In genomic region chr16:3021449-3022207, GRCh38 we compare ENCODE assay signal across 1 cellular context.
TF ChIP-seq lines count a peak whose summit lies in the region.

No MANE protein-coding gene starts in this region.

TF ChIP-seq in K562, 482 proteins besides CTCF, POLR2A, EP300 and RAD21 (continues in another document):
- TF ChIP-seq ZNF780A (CRISPR knock-in tag; IDR thresholded peaks at IDR 0.05) (no peak), JUND (IDR thresholded peaks at IDR 0.05; ENCODE audit: borderline replicate concordance, low read depth, low read length) (peak; percentile 43; the same call in 1 of the 2 replicates), JUND (tag; IDR thresholded peaks at IDR 0.05; ENCODE audit: borderline replicate concordance, low read depth, low read length) (no peak), PKNOX1 (IDR thresholded peaks at IDR 0.05) (no peak), HMGN3 (IDR thresholded peaks at IDR 0.05; ENCODE audit: borderline replicate concordance, extremely low read depth, insufficient read length, low read depth, low read length) (peak; percentile 56), DACH1 (IDR thresholded peaks at IDR 0.05; ENCODE audit: partially characterized antibody) (peak; percentile 63), FOXM1 (IDR thresholded peaks at IDR 0.05; ENCODE audit: low read depth) (no peak), FOXM1 (CRISPR knock-in tag; IDR thresholded peaks at IDR 0.05; ENCODE audit: low read depth) (no peak), SRF (CRISPR knock-in tag; IDR thresholded peaks at IDR 0.05) (peak in 1 of 2 experiments; percentile 21; a peak in 1 of 4 replicates), NFE2 (IDR thresholded peaks at IDR 0.05; ENCODE audit: low read depth) (no peak), POLR3A (IDR thresholded peaks at IDR 0.05; ENCODE audit: borderline replicate concordance, extremely low read depth, insufficient read depth, insufficient read length) (no peak), ZNF140 (CRISPR knock-in tag; IDR thresholded peaks at IDR 0.05) (no peak), MED1 (CRISPR knock-in tag; IDR thresholded peaks at IDR 0.05; ENCODE audit: borderline replicate concordance) (no peak), UBTF (IDR thresholded peaks at IDR 0.05; ENCODE audit: borderline replicate concordance in 1 of 2, low read depth in 2 of 2, low read length in 2 of 2) (0 out of 4 replicates have a peak, but pooled peaks of 1 of the 2 experiments have one; percentile 3), MAX (CRISPR knock-in tag; IDR thresholded peaks at IDR 0.05) (peak; percentile 21; the same call in 1 of the 2 replicates), CTBP1 (IDR thresholded peaks at IDR 0.05; ENCODE audit: borderline replicate concordance) (peak; percentile 69; the same call in 1 of the 2 replicates), CCAR2 (IDR thresholded peaks at IDR 0.05; ENCODE audit: low read depth, low read length) (no peak), BRF1 (IDR thresholded peaks at IDR 0.05; ENCODE audit: borderline replicate concordance, extremely low read depth, insufficient read length) (no peak), KDM5B (IDR thresholded peaks at IDR 0.05; ENCODE audit: insufficient replicate concordance, low read depth, low read length) (no peak), TEAD1 (CRISPR knock-in tag; IDR thresholded peaks at IDR 0.05) (peak in 1 of 2 experiments; percentile 35; a peak in 1 of 4 replicates), ZNF408 (CRISPR knock-in tag; IDR thresholded peaks at IDR 0.05; ENCODE audit: low read depth) (no peak), ZBTB33 (CRISPR knock-in tag; IDR thresholded peaks at IDR 0.05) (no peak), SMAD4 (CRISPR knock-in tag; conservative IDR thresholded peaks at IDR 0.05) (no peak), CLOCK (CRISPR knock-in tag; IDR thresholded peaks at IDR 0.05; ENCODE audit: borderline replicate concordance) (no peak), GTF2B (IDR thresholded peaks at IDR 0.05; ENCODE audit: extremely low read depth, insufficient read length) (no peak), NCOA1 (IDR thresholded peaks at IDR 0.05; ENCODE audit: low read depth) (no peak), MTA3 (IDR thresholded peaks at IDR 0.05; ENCODE audit: borderline replicate concordance) (no peak), HDAC1 (IDR thresholded peaks at IDR 0.05) (0 out of 4 replicates have a peak, but pooled peaks of 1 of the 2 experiments have one; percentile 6), SNIP1 (IDR thresholded peaks at IDR 0.05; ENCODE audit: low read depth) (no peak), MNT (conservative IDR thresholded peaks at IDR 0.05) (peak in 1 of 2 experiments; percentile 29; a peak in 1 of 4 replicates), FOXP1 (CRISPR knock-in tag; IDR thresholded peaks at IDR 0.05) (0 out of 2 replicates have a peak, but pooled peaks have one; percentile 64), CHD1 (IDR thresholded peaks at IDR 0.05; ENCODE audit: low read length) (peak; percentile 46), MTF1 (CRISPR knock-in tag; IDR thresholded peaks at IDR 0.05; ENCODE audit: borderline replicate concordance) (0 out of 2 replicates have a peak, but pooled peaks have one; percentile 44), BMI1 (IDR thresholded peaks at IDR 0.05; ENCODE audit: low read length) (no peak), RBBP5 (IDR thresholded peaks at IDR 0.05; ENCODE audit: borderline replicate concordance, insufficient read depth, low read length, poor library complexity, severe bottlenecking) (no peak), RB1 (IDR thresholded peaks at IDR 0.05; ENCODE audit: low read depth) (peak; percentile 43; the same call in 1 of the 2 replicates), ZFX (CRISPR knock-in tag; IDR thresholded peaks at IDR 0.05) (peak; percentile 38), ESRRA (IDR thresholded peaks at IDR 0.05; ENCODE audit: borderline replicate concordance, low read depth) (peak; percentile 32; the same call in 1 of the 2 replicates), ZNF23 (CRISPR knock-in tag; IDR thresholded peaks at IDR 0.05) (no peak), SP1 (CRISPR knock-in tag; IDR thresholded peaks at IDR 0.05) (peak; percentile 69; the same call in 1 of the 2 replicates), NR0B1 (IDR thresholded peaks at IDR 0.05; ENCODE audit: partially characterized antibody) (no peak), TFAP4 (CRISPR knock-in tag; IDR thresholded peaks at IDR 0.05; ENCODE audit: borderline replicate concordance) (peak; percentile 76), RCOR1 (IDR thresholded peaks at IDR 0.05; ENCODE audit: borderline replicate concordance in 1 of 2, low read depth in 2 of 2, low read length in 2 of 2) (no peak), ETV5 (CRISPR knock-in tag; IDR thresholded peaks at IDR 0.05; ENCODE audit: low read depth) (peak; percentile 52; the same call in 1 of the 2 replicates), RBM22 (IDR thresholded peaks at IDR 0.05; ENCODE audit: low read depth, low read length, poor library complexity, severe bottlenecking) (peak; percentile 14), BRCA1 (IDR thresholded peaks at IDR 0.05) (no peak), BRCA1 (CRISPR knock-in tag; IDR thresholded peaks at IDR 0.05) (0 out of 2 replicates have a peak, but pooled peaks have one; percentile 77)
